Comparison of ENCODE assay signal across 8 cellular contexts in genomic region chr7:111358915-111359314, GRCh38.
"Had no signal": no experiment of that assay in that cellular context is flagged by ENCODE, and none has a peak within 500 bp of the region (broad histone marks: within the 10 kb centered on the region; RNA-seq: fewer than 3 reads in every experiment).

No MANE protein-coding gene starts in this region.

- ATAC-seq: HCT116 had no signal

- DNase-seq: GM23248, GOT3, H7, HFFc6, KBM-7 had no signal

- H3K9me3 ChIP-seq: HAP-1 had no signal

- H3K9ac ChIP-seq: GM23248 had no signal

- H3K4me3 Mint-ChIP-seq: IgD-negative memory B cell had no signal

- H3K9me3 Mint-ChIP-seq: HFFc6, IgD-negative memory B cell had no signal

- H3K4me3 ChIP-seq: GM23248, HAP-1 had no signal

- H3K36me3 ChIP-seq: HAP-1 had no signal

- H3K27me3 Mint-ChIP-seq: IgD-negative memory B cell had no signal

- H3K27ac ChIP-seq: GM23248 had no signal

- H3K27ac Mint-ChIP-seq: IgD-negative memory B cell had no signal
